ENCODE assay signal across 8 cellular contexts in genomic region chr16:67028167-67028554, GRCh38. TPM values are rescaled to one million over a fixed set of nuclear protein-coding genes. Genes with fewer than 3 reads are reported as not detected.
A peak's percentile ranks its signal among the peaks of the same experiment; 100 is the strongest.
DNase-seq lines count a peak whose midpoint lies in the region; ATAC-seq, FAIRE-seq and TF ChIP-seq lines count a peak whose summit lies in the region.

No MANE protein-coding gene starts in this region.

- H3K36me3 Mint-ChIP-seq in activated T-cell treated with anti-CD3 and anti-CD28 coated beads, Interleukin-2, amount 50 U/mL, for 72 hours (ENCODE audit: insufficient read depth in 2 of 2) = peaks cover 1 to 15% of the 10 kb centered on the region in 2 donors
- peaks cover 11% of the 10 kb centered on the region for H3K36me3 Mint-ChIP-seq in type B pancreatic cell

- WGBS in GM12878 (ENCODE audit: insufficient coverage, insufficient replicate concordance, low lambda C conversion rate, missing lambda C conversion rate) = 47% methylated on average over 5 of the region's 6 CpGs

- ATAC-seq in activated T-cell treated with anti-CD3 and anti-CD28 coated beads, Interleukin-2, amount 50 U/mL, for 72 hours (replicated peaks in 1 of 2) = no peak
- ATAC-seq in GM12878 (no peak), lower lobe of right lung (no peak)

- POLR2A ChIA-PET in GM12878 (lab: Charles Lee) = interaction anchor here (0.6 to 2.7 kb wide), 18 partner anchors 10 to 1297 kb away, joined by 3 to 23 read pairs (median 4); partner anchors contain the start of genes FBXL8, FHOD1, NOL3 and TRADD

- peak overlapping the region; percentile 94 for H3K4me2 ChIP-seq in GM12878 (ENCODE audit: control insufficient read depth, insufficient read depth)

- H3K36me3 ChIP-seq in GM12878 (ENCODE audit: control insufficient read depth in 2 of 2, insufficient read depth in 2 of 2, low read length in 1 of 2) (peaks cover 0 to 3% of the 10 kb centered on the region in 2 experiments; a peak in 1 of 4 replicates), lower lobe of right lung (peaks cover 21% of the 10 kb centered on the region)

- CTCF ChIA-PET in GM12878 (lab: Yijun Ruan, JAX) = interaction anchor here (0.7 to 3.8 kb wide), 8 partner anchors 10 to 157 kb away, joined by 3 to 54 read pairs (median 6); no protein-coding TSS in a partner anchor

- H3K4me1 ChIP-seq in GM12878 (ENCODE audit: control insufficient read depth, insufficient read depth, low read length) (peaks cover 13% of the 10 kb centered on the region), lower lobe of right lung (peaks cover 34% of the 10 kb centered on the region)

- H2AFZ ChIP-seq in GM12878 (ENCODE audit: control insufficient read depth, low read depth, low read length) = peak overlapping the region; percentile 97

- FAIRE-seq in GM12878 (lab: Jason Lieb, UNC) = no peak

- no peak for TF ChIP-seq RAD21 in GM12878 (IDR thresholded peaks at IDR 0.05; ENCODE audit: insufficient read depth, low read depth, low read length)

- no peak for TF ChIP-seq EP300 in GM12878 (IDR thresholded peaks at IDR 0.05; ENCODE audit: borderline replicate concordance in 1 of 2, control insufficient read depth in 1 of 2, low read depth in 2 of 2, low read length in 2 of 2)

- H4K20me1 ChIP-seq in GM12878 (ENCODE audit: control insufficient read depth, insufficient read depth) = no peaks in the 10 kb centered on the region

- H3K9me3 ChIP-seq in GM12878 (replicated peaks; ENCODE audit: control insufficient read depth, insufficient read depth, low read length) (no peaks in the 10 kb centered on the region), lower lobe of right lung (no peaks in the 10 kb centered on the region)

- H3K9ac ChIP-seq in GM12878 (ENCODE audit: control insufficient read depth, insufficient read depth, low read length) = peak overlapping the region; percentile 99

- DNase-seq in activated T-cell treated with anti-CD3 and anti-CD28 coated beads, Interleukin-2, amount 50 U/mL, for 72 hours = no peak
- DNase-seq in activated T-cell treated with anti-CD3 and anti-CD28 coated beads for 4 hours (no peak), GM12878 (ENCODE audit: low read depth, low spot score) (no peak), lower lobe of right lung (no peak), type B pancreatic cell (ENCODE audit: extremely low spot score, unreplicated experiment) (no peak), COLO668 (lab: John Stamatoyannopoulos, UW; ENCODE audit: unreplicated experiment) (no peak), dermis blood vessel endothelial cell (no peak)
- DNase-seq in stimulated activated naive CD4-positive, alpha-beta T cell treated with Interleukin-2 at 50 U/mL for 16 hours (lab: John Stamatoyannopoulos, UW) = no peak

- H3K4me3 ChIP-seq in GM12878 (peak overlapping the region; percentile 72), lower lobe of right lung (peak overlapping the region; percentile 96)

- SMC1A ChIA-PET in GM12878 (lab: Charles Lee; ENCODE audit: uncharacterized antibody, unreplicated experiment) = interaction anchor here (0.7 to 2.6 kb wide), 10 partner anchors 9 to 78 kb away, joined by 3 to 17 read pairs (median 4); no protein-coding TSS in a partner anchor

- intact Hi-C loops in GM12878 (cut with micrococcal nuclease; ENCODE audit: unreplicated experiment) = no loop called here
- intact Hi-C loops in lower lobe of right lung (cut with DNase I) = no loop called here

- TF ChIP-seq CTCF in GM12878 (IDR thresholded peaks at IDR 0.05 in 2 of 3, conservative IDR thresholded peaks at IDR 0.05 in 1 of 3; ENCODE audit: control insufficient read depth in 2 of 3, extremely low read depth in 1 of 3, insufficient read depth in 1 of 3, low read depth in 3 of 3, low read length in 3 of 3) (0 out of 6 replicates have a peak, but pooled peaks of 1 of the 3 experiments have one; percentile 6), lower lobe of right lung (IDR thresholded peaks at IDR 0.05) (no peak), type B pancreatic cell (conservative IDR thresholded peaks at IDR 0.05) (no peak)

- peaks cover 45% of the 10 kb centered on the region for H3K79me2 ChIP-seq in GM12878 (ENCODE audit: control insufficient read depth, insufficient read depth, low read length)

- peaks cover 37% of the 10 kb centered on the region for H3K4me1 Mint-ChIP-seq in activated T-cell treated with anti-CD3 and anti-CD28 coated beads, Interleukin-2, amount 50 U/mL, for 72 hours (ENCODE audit: low read depth)
- peaks cover 40% of the 10 kb centered on the region for H3K4me1 Mint-ChIP-seq in type B pancreatic cell (ENCODE audit: unreplicated experiment)

- RAD21 ChIA-PET in GM12878 (lab: Charles Lee; ENCODE audit: unreplicated experiment) = interaction anchor here (0.6 to 1.8 kb wide), 13 partner anchors 10 to 408 kb away, joined by 3 to 13 read pairs (median 3); partner anchors contain the start of gene NOL3

- peak overlapping the region; percentile 89 to 91 for H3K4me3 Mint-ChIP-seq in activated T-cell treated with anti-CD3 and anti-CD28 coated beads, Interleukin-2, amount 50 U/mL, for 72 hours
- peak overlapping the region; percentile 83 for H3K4me3 Mint-ChIP-seq in type B pancreatic cell

- in situ Hi-C loops in GM12878 (cut with MboI) = loop anchor here (25.0 kb wide), 1 partner anchor 491 kb away; no protein-coding TSS in a partner anchor

- no peaks in the 10 kb centered on the region for H3K9me3 Mint-ChIP-seq in activated T-cell treated with anti-CD3 and anti-CD28 coated beads, Interleukin-2, amount 50 U/mL, for 72 hours
- no peaks in the 10 kb centered on the region for H3K9me3 Mint-ChIP-seq in type B pancreatic cell

- no peaks in the 10 kb centered on the region for H3K27me3 Mint-ChIP-seq in activated T-cell treated with anti-CD3 and anti-CD28 coated beads, Interleukin-2, amount 50 U/mL, for 72 hours (ENCODE audit: low read depth)
- no peaks in the 10 kb centered on the region for H3K27me3 Mint-ChIP-seq in type B pancreatic cell

- BruUV-seq in GM12878 (replicated peaks; lab: Mats Ljungman, UMichigan) = no TSS peak

- H3K27ac ChIP-seq in GM12878 (ENCODE audit: control insufficient read depth, insufficient read depth) (peak overlapping the region; percentile 99), lower lobe of right lung (peak overlapping the region; percentile 99)

- TF ChIP-seq POLR2A in GM12878 (IDR thresholded peaks at IDR 0.05; ENCODE audit: low read depth, low read length) = no peak

- H3K27ac Mint-ChIP-seq in activated T-cell treated with anti-CD3 and anti-CD28 coated beads, Interleukin-2, amount 50 U/mL, for 72 hours = peak overlapping the region; percentile 93
- H3K27ac Mint-ChIP-seq in type B pancreatic cell = peak overlapping the region; percentile 58

- no peaks in the 10 kb centered on the region for H3K27me3 ChIP-seq in GM12878 (replicated peaks in 1 of 2; ENCODE audit: control insufficient read depth in 2 of 2, insufficient read depth in 2 of 2, low read length in 1 of 2)
- no peaks in the 10 kb centered on the region for H3K27me3 ChIP-seq in lower lobe of right lung (ENCODE audit: low read depth)

RNA-seq across cellular contexts. Expression of gene CBFB, which starts 0.8 kb away (rescaled TPM):
- total RNA-seq in activated T-cell treated with anti-CD3 and anti-CD28 coated beads, Interleukin-2, amount 50 U/mL, for 72 hours = 100 to 1,000 TPM; 106 to 133 TPM
- 58.4 and 64.5 TPM in 2 replicates for total RNA-seq in GM12878 (2013; cell fraction: nucleolus; rRNA removed)
- total RNA-seq in GM12878 (2014; rRNA removed) (65.0 and 70.8 TPM in 2 replicates), GM12878 (2014; rRNA removed; fragmentation: Illumina TruSeq; extraction: Trizol) (61.8 and 76.7 TPM in 2 replicates), GM12878 (2021) (83.4 and 83.8 TPM in 2 replicates), lower lobe of right lung (46.9 TPM), type B pancreatic cell (ENCODE audit: low replicate concordance) (48.8 and 77.1 TPM in 2 replicates), dermis blood vessel endothelial cell (96.5 and 124 TPM in 2 replicates)
- polyA plus RNA-seq in GM12878 (2011; ENCODE audit: low read depth) = 14.7 TPM
- polyA plus RNA-seq in GM12878 (2011; rRNA removed) (81.6 and 92.3 TPM in 2 replicates), GM12878 (2014; fragmentation: Illumina TruSeq; extraction: Trizol) (56.1 and 66.4 TPM in 2 replicates), GM12878 (2014; fragmentation: Nextera tagmentation; extraction: Ambion mirVana) (10 to 100 TPM; 25.3 to 43.6 TPM), GM12878 (2014; rRNA removed) (43.0 and 52.1 TPM in 2 replicates), GM12878 (2016; fragmentation: Nextera tagmentation; extraction: Ambion mirVana) (10 to 100 TPM; 31.6 to 75.1 TPM)
- polyA plus RNA-seq in GM12878 (2011; cell fraction: cytosol; rRNA removed) = 26.2 and 32.0 TPM in 2 replicates
- 21.6 and 37.6 TPM in 2 replicates for polyA plus RNA-seq in GM12878 (2011; cell fraction: nucleus; rRNA removed)
- polyA plus RNA-seq in GM12878 (2012) = 30.0 and 34.5 TPM in 2 replicates
- polyA minus RNA-seq in GM12878 (2011; rRNA and poly(A)+ RNA removed) = 35.3 and 68.1 TPM in 2 replicates
- 34.1 and 47.1 TPM in 2 replicates for polyA minus RNA-seq in GM12878 (2011; cell fraction: cytosol; rRNA and poly(A)+ RNA removed)
- polyA minus RNA-seq in GM12878 (2011; cell fraction: nucleus; rRNA and poly(A)+ RNA removed) = 13.9 and 25.5 TPM in 2 replicates

RNA-seq across cellular contexts. Expression of gene CES4A, which starts 39.8 kb away (rescaled TPM):
- total RNA-seq in activated T-cell treated with anti-CD3 and anti-CD28 coated beads, Interleukin-2, amount 50 U/mL, for 72 hours = 10 to 100 TPM; 24.4 to 38.8 TPM
- total RNA-seq in GM12878 (2013; cell fraction: nucleolus; rRNA removed) = not detected in 2 replicates
- total RNA-seq in GM12878 (2014; rRNA removed) = 2.3 and 3.4 TPM in 2 replicates
- 1.7 and 2.0 TPM in 2 replicates for total RNA-seq in GM12878 (2014; rRNA removed; fragmentation: Illumina TruSeq; extraction: Trizol)
- total RNA-seq in GM12878 (2021) = 1.8 and 3.3 TPM in 2 replicates
- 7.0 TPM for polyA plus RNA-seq in GM12878 (2011; ENCODE audit: low read depth)
- polyA plus RNA-seq in GM12878 (2011; rRNA removed) = 0.05 TPM in 1 of 2 replicates, not detected in the other
- not detected in 2 replicates for polyA plus RNA-seq in GM12878 (2011; cell fraction: cytosol; rRNA removed)
- not detected in 2 replicates for polyA plus RNA-seq in GM12878 (2011; cell fraction: nucleus; rRNA removed)
- 6.1 and 7.6 TPM in 2 replicates for polyA plus RNA-seq in GM12878 (2012)
- polyA plus RNA-seq in GM12878 (2014; fragmentation: Illumina TruSeq; extraction: Trizol) = 3.2 and 4.2 TPM in 2 replicates
- 1 to 10 TPM; 1.8 to 1.9 TPM for polyA plus RNA-seq in GM12878 (2014; fragmentation: Nextera tagmentation; extraction: Ambion mirVana)
- 4.3 and 5.0 TPM in 2 replicates for polyA plus RNA-seq in GM12878 (2014; rRNA removed)
- polyA plus RNA-seq in GM12878 (2016; fragmentation: Nextera tagmentation; extraction: Ambion mirVana) = 1 to 10 TPM; 1.7 to 2.5 TPM
- polyA minus RNA-seq in GM12878 (2011; rRNA and poly(A)+ RNA removed) = not detected in 2 replicates
- polyA minus RNA-seq in GM12878 (2011; cell fraction: cytosol; rRNA and poly(A)+ RNA removed) = not detected in 2 replicates
- 0.19 TPM in 1 of 2 replicates, not detected in the other for polyA minus RNA-seq in GM12878 (2011; cell fraction: nucleus; rRNA and poly(A)+ RNA removed)
- 14.8 TPM for total RNA-seq in lower lobe of right lung
- 11.5 and 13.9 TPM in 2 replicates for total RNA-seq in type B pancreatic cell (ENCODE audit: low replicate concordance)
- total RNA-seq in dermis blood vessel endothelial cell = 1.4 and 1.7 TPM in 2 replicates
